In the genomic region with DNA sequence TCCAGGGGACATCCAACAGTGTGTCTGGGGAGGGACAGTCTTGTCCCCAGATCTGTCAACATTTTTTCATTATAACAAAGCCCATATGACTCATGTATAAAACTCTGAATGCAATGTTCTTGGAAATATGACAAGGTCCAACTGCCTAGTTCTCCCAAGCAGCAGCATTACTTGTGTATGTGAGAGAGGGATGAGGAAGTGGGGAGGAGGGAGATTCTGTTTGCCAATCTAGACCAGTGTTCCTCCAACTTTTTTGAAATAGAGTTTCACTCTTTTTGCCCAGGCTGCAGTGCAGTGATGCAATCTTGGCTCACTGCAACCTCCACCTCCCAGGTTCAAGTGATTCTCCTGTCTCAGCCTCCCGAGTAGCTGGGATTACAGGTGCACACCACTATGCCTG, we compare ENCODE assay signal across 20 cellular contexts.
DNase-seq lines count a peak whose midpoint lies in the region; ATAC-seq and TF ChIP-seq lines count a peak whose summit lies in the region.
"Had no signal": no experiment of that assay in that cellular context is flagged by ENCODE, and none has a peak within 500 bp of the region (broad histone marks: within the 10 kb centered on the region; RNA-seq: fewer than 3 reads in every experiment).

No MANE protein-coding gene starts in this region.

- no peak overlapping the region for H2AFZ ChIP-seq in PC-3 (ENCODE audit: low read length)
- H2AFZ ChIP-seq: GM23338 had no signal

- no peak overlapping the region for H3K4me2 ChIP-seq in PC-3 (ENCODE audit: low read length)
- H3K4me2 ChIP-seq: GM23338 had no signal

- H3K4me1 ChIP-seq in heart left ventricle (peaks cover 0 to 6% (median 0%) of the 10 kb centered on the region in 12 donors), esophagus muscularis mucosa (peaks cover 0 to 10% (median 7%) of the 10 kb centered on the region in 4 donors), upper lobe of right lung (peaks cover 5% of the 10 kb centered on the region), PC-3 (ENCODE audit: insufficient read depth, low read length) (no peaks in the 10 kb centered on the region)
- H3K4me1 ChIP-seq: BE2C, HAP-1 had no signal

- no TSS peak for BruUV-seq in PC-3 (replicated peaks; lab: Mats Ljungman, UMichigan)

- DNase-seq in heart left ventricle (no peak), cardiac septum (ENCODE audit: low spot score) (no peak), esophagus muscularis mucosa (ENCODE audit: extremely low spot score) (peak; percentile 29), medulla oblongata (ENCODE audit: extremely low spot score) (peak; percentile 5), upper lobe of right lung (no peak), PC-3 (no peak), NCI-H2196 treated with DMSO at 0.1 percent for 48 hours (lab: John Stamatoyannopoulos, UW; ENCODE audit: unreplicated experiment) (no peak)
- DNase-seq: BE2C, EL, KG1, NCI-H1092, NCI-H1436, NCI-H2029 treated with DMSO at 0.1 percent for 48 hours, NCI-H446, NCI-H526 had no signal

- TF ChIP-seq CTCF in heart left ventricle (IDR thresholded peaks at IDR 0.05) (no peak), esophagus muscularis mucosa (IDR thresholded peaks at IDR 0.05) (no peak), upper lobe of right lung (IDR thresholded peaks at IDR 0.05) (no peak), PC-3 (conservative IDR thresholded peaks at IDR 0.05; ENCODE audit: low read depth, low read length) (no peak)

- TF ChIP-seq POLR2A in heart left ventricle (IDR thresholded peaks at IDR 0.05) (no peak), esophagus muscularis mucosa (IDR thresholded peaks at IDR 0.05; ENCODE audit: low read depth) (no peak)

- no peak overlapping the region for H3K9ac ChIP-seq in PC-3 (ENCODE audit: low read length)

- no peaks in the 10 kb centered on the region for H3F3A ChIP-seq in PC-3 (ENCODE audit: low read length, unreplicated experiment)

- peak in 3 of 4 donors; percentile 23 to 34 (median 33) for ATAC-seq in heart left ventricle
- peak; percentile 22 for ATAC-seq in upper lobe of right lung
- no peak for ATAC-seq in HG03196 (IDR thresholded peaks at IDR 0.05; ENCODE audit: unreplicated experiment)
- no peak for ATAC-seq in PC-3
- ATAC-seq: GM23338, SK-N-SH treated with all-trans-retinoic acid at 6 μM for 48 hours had no signal

- no peaks in the 10 kb centered on the region for H3K9me3 ChIP-seq in heart left ventricle
- no peaks in the 10 kb centered on the region for H3K9me3 ChIP-seq in esophagus muscularis mucosa
- no peaks in the 10 kb centered on the region for H3K9me3 ChIP-seq in upper lobe of right lung
- H3K9me3 ChIP-seq in PC-3 (ENCODE audit: low read length) = 0 out of 2 replicates have a peak, but pooled peaks cover 12% of the 10 kb centered on the region
- H3K9me3 ChIP-seq: BE2C, HAP-1 had no signal

- H3K27ac ChIP-seq in heart left ventricle = peak overlapping the region in 3 of 12 donors; percentile 7 to 38 (median 7)
- peak overlapping the region in 1 of 4 donors; percentile 5 for H3K27ac ChIP-seq in esophagus muscularis mucosa (replicated peaks in 1 of 4)
- no peak overlapping the region for H3K27ac ChIP-seq in upper lobe of right lung
- no peak overlapping the region for H3K27ac ChIP-seq in PC-3 (ENCODE audit: low read length)
- H3K27ac ChIP-seq: RWPE1 had no signal

- H3K36me3 ChIP-seq in heart left ventricle (no peaks in the 10 kb centered on the region), esophagus muscularis mucosa (no peaks in the 10 kb centered on the region), upper lobe of right lung (no peaks in the 10 kb centered on the region), PC-3 (ENCODE audit: low read depth, low read length) (no peaks in the 10 kb centered on the region)
- H3K36me3 ChIP-seq: BE2C, HAP-1 had no signal

- H3K9me2 ChIP-seq in PC-3 (replicated peaks; ENCODE audit: low read length) = no peaks in the 10 kb centered on the region

- POLR2A ChIA-PET in PC-3 (lab: Charles Lee; ENCODE audit: unreplicated experiment) = no interaction called here

- WGBS in heart left ventricle, 4 donors = 77 to 92% (median 88%) methylated on average over 1 of the region's 1 CpG
- WGBS in esophagus muscularis mucosa = 100% methylated on average over 1 of the region's 1 CpG

- H3K79me2 ChIP-seq in PC-3 (ENCODE audit: low read length) = no peaks in the 10 kb centered on the region

- H3K4me3 ChIP-seq in heart left ventricle (no peak overlapping the region), esophagus muscularis mucosa (no peak overlapping the region), upper lobe of right lung (no peak overlapping the region), PC-3 (ENCODE audit: low read length) (no peak overlapping the region)
- H3K4me3 ChIP-seq: GM23338, HAP-1 had no signal

- intact Hi-C loops in heart left ventricle (cut with DNase I) (no loop called here), cardiac septum (cut with DNase I) (no loop called here), esophagus muscularis mucosa (cut with DNase I) (no loop called here), upper lobe of right lung (cut with DNase I) (no loop called here), PC-3 (cut with micrococcal nuclease) (no loop called here)

- no peaks in the 10 kb centered on the region for H4K20me1 ChIP-seq in PC-3 (ENCODE audit: low read length)

- no peaks in the 10 kb centered on the region for H3K27me3 ChIP-seq in heart left ventricle
- H3K27me3 ChIP-seq in esophagus muscularis mucosa = no peaks in the 10 kb centered on the region
- no peaks in the 10 kb centered on the region for H3K27me3 ChIP-seq in upper lobe of right lung
- H3K27me3 ChIP-seq in PC-3 (ENCODE audit: low read length) = no peaks in the 10 kb centered on the region
- H3K27me3 ChIP-seq: BE2C had no signal

- CTCF ChIA-PET in PC-3 (lab: Charles Lee) = no interaction called here

- no peak for TF ChIP-seq EP300 in esophagus muscularis mucosa (IDR thresholded peaks at IDR 0.05)

Comparison
In these comparisons a context has a peak if more than half of its experiments do, and no peak if none do; other contexts are left out.
1. ATAC-seq: peak in heart left ventricle (3 of 4) and upper lobe of right lung (single experiment); none in HG03196 (single experiment) and PC-3 (single experiment).
2. DNase-seq: peak in esophagus muscularis mucosa (single experiment) and medulla oblongata (single experiment); none in heart left ventricle (0 of 5), cardiac septum (single experiment), upper lobe of right lung (single experiment), PC-3 (single experiment) and NCI-H2196 treated with DMSO at 0.1 percent for 48 hours (single experiment).